In genomic region chr17:31572341-31572740, GRCh38 we compare ENCODE assay signal across 21 cellular contexts.
A peak's percentile ranks its signal among the peaks of the same experiment; 100 is the strongest.
DNase-seq lines count a peak whose midpoint lies in the region; ATAC-seq and TF ChIP-seq lines count a peak whose summit lies in the region.
"Had no signal": no experiment of that assay in that cellular context is flagged by ENCODE, and none has a peak within 500 bp of the region (broad histone marks: within the 10 kb centered on the region; RNA-seq: fewer than 3 reads in every experiment).

No MANE protein-coding gene starts in this region.

- H3F3A ChIP-seq in GM23248 (ENCODE audit: insufficient read depth) (peaks cover 63% of the 10 kb centered on the region), smooth muscle cell (ENCODE audit: low read depth) (peaks cover 22% of the 10 kb centered on the region)

- H3K79me2 ChIP-seq in GM23248 (ENCODE audit: insufficient read depth) (peaks cover 96% of the 10 kb centered on the region), smooth muscle cell (ENCODE audit: low read depth) (peaks cover 99% of the 10 kb centered on the region)

- H2AFZ ChIP-seq in GM23248 (no peak overlapping the region), smooth muscle cell (ENCODE audit: low read depth) (no peak overlapping the region)
- H2AFZ ChIP-seq: GM23338 had no signal

- H3K4me3 ChIP-seq in GM23248: no peak overlapping the region
- peak overlapping the region; percentile 46 for H3K4me3 ChIP-seq in adipocyte (ENCODE audit: low read length)
- no peak overlapping the region for H3K4me3 ChIP-seq in muscle layer of colon (ENCODE audit: low read depth in 1 of 2, low read length in 2 of 2)
- H3K4me3 ChIP-seq in smooth muscle cell: no peak overlapping the region
- H3K4me3 ChIP-seq: GM23338, prostate gland had no signal

- no peaks in the 10 kb centered on the region for H3K9me2 ChIP-seq in GM23248 (ENCODE audit: insufficient read depth)

- H4K20me1 ChIP-seq in GM23248 (ENCODE audit: insufficient read depth) (no peaks in the 10 kb centered on the region), smooth muscle cell (ENCODE audit: low read depth) (peaks cover 100% of the 10 kb centered on the region)

- H3K27ac ChIP-seq in GM23248: peak overlapping the region; percentile 90
- peak overlapping the region; percentile 80 for H3K27ac ChIP-seq in muscle layer of colon (ENCODE audit: low read depth, low read length)
- peak overlapping the region; percentile 85 for H3K27ac ChIP-seq in smooth muscle cell (ENCODE audit: low read depth)
- H3K27ac ChIP-seq: C4-2B had no signal

- H3K27me3 ChIP-seq in GM23248 (replicated peaks; ENCODE audit: insufficient read depth) (no peaks in the 10 kb centered on the region), adipocyte (replicated peaks; ENCODE audit: control insufficient read depth, insufficient read depth, low read length) (no peaks in the 10 kb centered on the region), muscle layer of colon (ENCODE audit: control insufficient read depth in 1 of 2, insufficient read depth in 2 of 2, low read length in 2 of 2) (no peaks in the 10 kb centered on the region), smooth muscle cell (ENCODE audit: low read depth) (no peaks in the 10 kb centered on the region)
- H3K27me3 ChIP-seq: brain microvascular endothelial cell had no signal

- H3K9ac ChIP-seq in GM23248 (peak overlapping the region; percentile 70), adipocyte (ENCODE audit: low read length) (peak overlapping the region; percentile 83), muscle layer of colon (ENCODE audit: low read length) (no peak overlapping the region), smooth muscle cell (ENCODE audit: low read depth) (no peak overlapping the region)

- peak overlapping the region; percentile 66 for H3K4me2 ChIP-seq in GM23248 (ENCODE audit: unreplicated experiment)
- no peak overlapping the region for H3K4me2 ChIP-seq in smooth muscle cell
- H3K4me2 ChIP-seq: GM23338 had no signal

- no peak for TF ChIP-seq CTCF in smooth muscle cell (IDR thresholded peaks at IDR 0.05; ENCODE audit: borderline replicate concordance, insufficient read depth, poor library complexity, severe bottlenecking)

- WGBS in GM23248 (ENCODE audit: low coverage in 1 of 2, low lambda C conversion rate in 2 of 2, missing lambda C conversion rate in 2 of 2), 2 experiments: 95 to 99% methylated on average over 7 of the region's 7 CpGs
- WGBS in smooth muscle cell (ENCODE audit: low lambda C conversion rate): 97% methylated on average over 7 of the region's 7 CpGs

- peaks cover 5% of the 10 kb centered on the region; the same call in 1 of the 2 replicates for H3K36me3 ChIP-seq in GM23248 (ENCODE audit: low read depth)
- H3K36me3 ChIP-seq in adipocyte (ENCODE audit: control insufficient read depth, insufficient read depth, low read length, severe bottlenecking): peaks cover 55% of the 10 kb centered on the region
- H3K36me3 ChIP-seq in muscle layer of colon (ENCODE audit: insufficient read depth, low read length): no peaks in the 10 kb centered on the region
- no peaks in the 10 kb centered on the region for H3K36me3 ChIP-seq in smooth muscle cell (ENCODE audit: low read depth)
- H3K36me3 ChIP-seq: prostate gland had no signal

- ATAC-seq in GM21515 (IDR thresholded peaks at IDR 0.05; ENCODE audit: unreplicated experiment) (no peak), GM19035 (IDR thresholded peaks at IDR 0.05; ENCODE audit: unreplicated experiment) (no peak)
- ATAC-seq: WTC11 had no signal

- DNase-seq in GM23248: no peak
- no peak for DNase-seq in adipocyte (ENCODE audit: low read depth)
- DNase-seq in smooth muscle cell (lab: John Stamatoyannopoulos, UW; ENCODE audit: unreplicated experiment): no peak
- no peak for DNase-seq in NCI-H187 treated with DMSO at 0.1 percent for 48 hours (lab: John Stamatoyannopoulos, UW)
- no peak for DNase-seq in stimulated activated CD4-positive, alpha-beta T cell treated with anti-CD3 and anti-CD28 coated beads, Interleukin-1b, Interleukin-23, amount 100 ng/mL, for 48 hours
- DNase-seq: activated CD4-positive, alpha-beta T cell treated with anti-CD3 and anti-CD28 coated beads, Interleukin-2, amount 50 U/mL, for 4 hours; activated naive CD8-positive, alpha-beta T cell treated with anti-CD3 and anti-CD28 coated beads, Interleukin-2, amount 10 ng/mL, durations not matched to agents 7 days and 5 days; brain microvascular endothelial cell; glutamatergic neuron; NCI-H1092; NCI-H2081; NCI-H446 treated with DMSO at 0.1 percent for 48 hours; NK-92 treated with Interleukin-12 subunit alpha and Interleukin-12 subunit beta, amount 100 ng/mL, for 24 hours; stimulated activated CD4-positive, alpha-beta T cell treated with anti-CD3 and anti-CD28 coated beads, Interleukin-4, amount 100 ng/mL, for 4 hours had no signal

- in situ Hi-C loops in GM23248 (cut with MboI): no loop called here

- H3K4me1 ChIP-seq in GM23248 (ENCODE audit: insufficient read depth) (peaks cover 56% of the 10 kb centered on the region), adipocyte (ENCODE audit: control insufficient read depth, insufficient read depth, low read length) (peaks cover 69% of the 10 kb centered on the region), muscle layer of colon (ENCODE audit: insufficient read depth, low read length) (peaks cover 65% of the 10 kb centered on the region), smooth muscle cell (ENCODE audit: low read depth) (no peaks in the 10 kb centered on the region)

- H3K9me3 ChIP-seq in GM23248 (ENCODE audit: low read depth): no peaks in the 10 kb centered on the region
- no peaks in the 10 kb centered on the region for H3K9me3 ChIP-seq in adipocyte (ENCODE audit: control insufficient read depth, low read length)
- no peaks in the 10 kb centered on the region for H3K9me3 ChIP-seq in muscle layer of colon (ENCODE audit: low read length)
- no peaks in the 10 kb centered on the region for H3K9me3 ChIP-seq in smooth muscle cell (replicated peaks; ENCODE audit: low read depth)
- H3K9me3 ChIP-seq: prostate gland had no signal

Comparison
In these comparisons a context has a peak if more than half of its experiments do, and no peak if none do; other contexts are left out.
1. H3K9ac ChIP-seq: peak in GM23248 (single experiment) and adipocyte (single experiment); none in muscle layer of colon (single experiment) and smooth muscle cell (single experiment).
2. Peak in every context shown above with its lines, with median percentiles within 50 percentile points of each other: H3K27ac ChIP-seq.